3 cellular contexts compared by ENCODE assay signal in the genomic region with DNA sequence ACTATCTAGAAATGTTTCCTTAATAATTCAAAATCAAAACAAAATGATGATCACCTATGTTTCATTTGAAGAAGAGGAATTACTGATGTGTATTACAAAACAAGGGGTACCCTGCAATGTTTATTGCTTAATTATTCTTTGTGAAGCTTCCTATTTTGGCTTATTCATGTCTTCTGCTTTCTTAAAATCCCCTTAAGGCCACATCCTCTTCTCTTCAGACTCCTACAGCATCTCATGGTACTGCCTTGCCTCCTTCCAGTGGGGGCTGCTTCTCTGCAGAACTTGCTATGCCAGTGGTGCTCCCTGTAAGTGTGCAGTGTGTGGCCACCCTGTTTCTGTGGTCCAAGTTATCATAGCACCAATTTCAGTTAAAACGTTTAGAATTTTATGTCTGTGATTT.
TF ChIP-seq lines count a peak whose summit lies in the region.

No MANE protein-coding gene starts in this region.

TF ChIP-seq in SK-N-SH treated with all-trans-retinoic acid at 6 μM for 48 hours, 23 proteins besides CTCF, POLR2A, EP300 and RAD21 (continued from another document):
- TF ChIP-seq ARNTL (CRISPR knock-in tag; IDR thresholded peaks at IDR 0.05; ENCODE audit: borderline replicate concordance, low read depth), result no peak
- no peak for TF ChIP-seq ZNF8 (CRISPR knock-in tag; IDR thresholded peaks at IDR 0.05)
- TF ChIP-seq TCF4 (CRISPR knock-in tag; IDR thresholded peaks at IDR 0.05; ENCODE audit: borderline replicate concordance), result no peak
- no peak for TF ChIP-seq ISL1 (CRISPR knock-in tag; IDR thresholded peaks at IDR 0.05)
- TF ChIP-seq, protein P1, sequence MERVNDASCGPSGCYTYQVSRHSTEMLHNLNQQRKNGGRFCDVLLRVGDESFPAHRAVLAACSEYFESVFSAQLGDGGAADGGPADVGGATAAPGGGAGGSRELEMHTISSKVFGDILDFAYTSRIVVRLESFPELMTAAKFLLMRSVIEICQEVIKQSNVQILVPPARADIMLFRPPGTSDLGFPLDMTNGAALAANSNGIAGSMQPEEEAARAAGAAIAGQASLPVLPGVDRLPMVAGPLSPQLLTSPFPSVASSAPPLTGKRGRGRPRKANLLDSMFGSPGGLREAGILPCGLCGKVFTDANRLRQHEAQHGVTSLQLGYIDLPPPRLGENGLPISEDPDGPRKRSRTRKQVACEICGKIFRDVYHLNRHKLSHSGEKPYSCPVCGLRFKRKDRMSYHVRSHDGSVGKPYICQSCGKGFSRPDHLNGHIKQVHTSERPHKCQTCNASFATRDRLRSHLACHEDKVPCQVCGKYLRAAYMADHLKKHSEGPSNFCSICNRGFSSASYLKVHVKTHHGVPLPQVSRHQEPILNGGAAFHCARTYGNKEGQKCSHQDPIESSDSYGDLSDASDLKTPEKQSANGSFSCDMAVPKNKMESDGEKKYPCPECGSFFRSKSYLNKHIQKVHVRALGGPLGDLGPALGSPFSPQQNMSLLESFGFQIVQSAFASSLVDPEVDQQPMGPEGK (CRISPR knock-in tag; IDR thresholded peaks at IDR 0.05; ENCODE audit: borderline replicate concordance), result no peak
- no peak for TF ChIP-seq ZFP30 (CRISPR knock-in tag; IDR thresholded peaks at IDR 0.05)
- TF ChIP-seq BACH2 (CRISPR knock-in tag; IDR thresholded peaks at IDR 0.05; ENCODE audit: borderline replicate concordance), result no peak
- no peak for TF ChIP-seq CSDC2 (CRISPR knock-in tag; IDR thresholded peaks at IDR 0.05)

TF ChIP-seq in SK-N-SH, 30 proteins besides CTCF, POLR2A, EP300 and RAD21 (continued from another document):
- TF ChIP-seq, protein P2, sequence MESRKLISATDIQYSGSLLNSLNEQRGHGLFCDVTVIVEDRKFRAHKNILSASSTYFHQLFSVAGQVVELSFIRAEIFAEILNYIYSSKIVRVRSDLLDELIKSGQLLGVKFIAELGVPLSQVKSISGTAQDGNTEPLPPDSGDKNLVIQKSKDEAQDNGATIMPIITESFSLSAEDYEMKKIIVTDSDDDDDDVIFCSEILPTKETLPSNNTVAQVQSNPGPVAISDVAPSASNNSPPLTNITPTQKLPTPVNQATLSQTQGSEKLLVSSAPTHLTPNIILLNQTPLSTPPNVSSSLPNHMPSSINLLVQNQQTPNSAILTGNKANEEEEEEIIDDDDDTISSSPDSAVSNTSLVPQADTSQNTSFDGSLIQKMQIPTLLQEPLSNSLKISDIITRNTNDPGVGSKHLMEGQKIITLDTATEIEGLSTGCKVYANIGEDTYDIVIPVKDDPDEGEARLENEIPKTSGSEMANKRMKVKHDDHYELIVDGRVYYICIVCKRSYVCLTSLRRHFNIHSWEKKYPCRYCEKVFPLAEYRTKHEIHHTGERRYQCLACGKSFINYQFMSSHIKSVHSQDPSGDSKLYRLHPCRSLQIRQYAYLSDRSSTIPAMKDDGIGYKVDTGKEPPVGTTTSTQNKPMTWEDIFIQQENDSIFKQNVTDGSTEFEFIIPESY (IDR thresholded peaks at IDR 0.05; ENCODE audit: borderline replicate concordance, low read depth), result no peak
- TF ChIP-seq, protein P3, sequence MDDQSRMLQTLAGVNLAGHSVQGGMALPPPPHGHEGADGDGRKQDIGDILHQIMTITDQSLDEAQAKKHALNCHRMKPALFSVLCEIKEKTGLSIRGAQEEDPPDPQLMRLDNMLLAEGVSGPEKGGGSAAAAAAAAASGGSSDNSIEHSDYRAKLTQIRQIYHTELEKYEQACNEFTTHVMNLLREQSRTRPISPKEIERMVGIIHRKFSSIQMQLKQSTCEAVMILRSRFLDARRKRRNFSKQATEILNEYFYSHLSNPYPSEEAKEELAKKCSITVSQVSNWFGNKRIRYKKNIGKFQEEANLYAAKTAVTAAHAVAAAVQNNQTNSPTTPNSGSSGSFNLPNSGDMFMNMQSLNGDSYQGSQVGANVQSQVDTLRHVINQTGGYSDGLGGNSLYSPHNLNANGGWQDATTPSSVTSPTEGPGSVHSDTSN (IDR thresholded peaks at IDR 0.05), result no peak
- no peak for TF ChIP-seq EZH2phosphoT487 (IDR thresholded peaks at IDR 0.05; ENCODE audit: borderline replicate concordance, low read depth)
- no peak for TF ChIP-seq CHD2 (IDR thresholded peaks at IDR 0.05; ENCODE audit: low read length, partially characterized antibody)
- no peak for TF ChIP-seq ELF1 (IDR thresholded peaks at IDR 0.05)

TF ChIP-seq in GM23338, 12 proteins besides CTCF, POLR2A, EP300 and RAD21 (continued from another document):
- TF ChIP-seq, protein P4, sequence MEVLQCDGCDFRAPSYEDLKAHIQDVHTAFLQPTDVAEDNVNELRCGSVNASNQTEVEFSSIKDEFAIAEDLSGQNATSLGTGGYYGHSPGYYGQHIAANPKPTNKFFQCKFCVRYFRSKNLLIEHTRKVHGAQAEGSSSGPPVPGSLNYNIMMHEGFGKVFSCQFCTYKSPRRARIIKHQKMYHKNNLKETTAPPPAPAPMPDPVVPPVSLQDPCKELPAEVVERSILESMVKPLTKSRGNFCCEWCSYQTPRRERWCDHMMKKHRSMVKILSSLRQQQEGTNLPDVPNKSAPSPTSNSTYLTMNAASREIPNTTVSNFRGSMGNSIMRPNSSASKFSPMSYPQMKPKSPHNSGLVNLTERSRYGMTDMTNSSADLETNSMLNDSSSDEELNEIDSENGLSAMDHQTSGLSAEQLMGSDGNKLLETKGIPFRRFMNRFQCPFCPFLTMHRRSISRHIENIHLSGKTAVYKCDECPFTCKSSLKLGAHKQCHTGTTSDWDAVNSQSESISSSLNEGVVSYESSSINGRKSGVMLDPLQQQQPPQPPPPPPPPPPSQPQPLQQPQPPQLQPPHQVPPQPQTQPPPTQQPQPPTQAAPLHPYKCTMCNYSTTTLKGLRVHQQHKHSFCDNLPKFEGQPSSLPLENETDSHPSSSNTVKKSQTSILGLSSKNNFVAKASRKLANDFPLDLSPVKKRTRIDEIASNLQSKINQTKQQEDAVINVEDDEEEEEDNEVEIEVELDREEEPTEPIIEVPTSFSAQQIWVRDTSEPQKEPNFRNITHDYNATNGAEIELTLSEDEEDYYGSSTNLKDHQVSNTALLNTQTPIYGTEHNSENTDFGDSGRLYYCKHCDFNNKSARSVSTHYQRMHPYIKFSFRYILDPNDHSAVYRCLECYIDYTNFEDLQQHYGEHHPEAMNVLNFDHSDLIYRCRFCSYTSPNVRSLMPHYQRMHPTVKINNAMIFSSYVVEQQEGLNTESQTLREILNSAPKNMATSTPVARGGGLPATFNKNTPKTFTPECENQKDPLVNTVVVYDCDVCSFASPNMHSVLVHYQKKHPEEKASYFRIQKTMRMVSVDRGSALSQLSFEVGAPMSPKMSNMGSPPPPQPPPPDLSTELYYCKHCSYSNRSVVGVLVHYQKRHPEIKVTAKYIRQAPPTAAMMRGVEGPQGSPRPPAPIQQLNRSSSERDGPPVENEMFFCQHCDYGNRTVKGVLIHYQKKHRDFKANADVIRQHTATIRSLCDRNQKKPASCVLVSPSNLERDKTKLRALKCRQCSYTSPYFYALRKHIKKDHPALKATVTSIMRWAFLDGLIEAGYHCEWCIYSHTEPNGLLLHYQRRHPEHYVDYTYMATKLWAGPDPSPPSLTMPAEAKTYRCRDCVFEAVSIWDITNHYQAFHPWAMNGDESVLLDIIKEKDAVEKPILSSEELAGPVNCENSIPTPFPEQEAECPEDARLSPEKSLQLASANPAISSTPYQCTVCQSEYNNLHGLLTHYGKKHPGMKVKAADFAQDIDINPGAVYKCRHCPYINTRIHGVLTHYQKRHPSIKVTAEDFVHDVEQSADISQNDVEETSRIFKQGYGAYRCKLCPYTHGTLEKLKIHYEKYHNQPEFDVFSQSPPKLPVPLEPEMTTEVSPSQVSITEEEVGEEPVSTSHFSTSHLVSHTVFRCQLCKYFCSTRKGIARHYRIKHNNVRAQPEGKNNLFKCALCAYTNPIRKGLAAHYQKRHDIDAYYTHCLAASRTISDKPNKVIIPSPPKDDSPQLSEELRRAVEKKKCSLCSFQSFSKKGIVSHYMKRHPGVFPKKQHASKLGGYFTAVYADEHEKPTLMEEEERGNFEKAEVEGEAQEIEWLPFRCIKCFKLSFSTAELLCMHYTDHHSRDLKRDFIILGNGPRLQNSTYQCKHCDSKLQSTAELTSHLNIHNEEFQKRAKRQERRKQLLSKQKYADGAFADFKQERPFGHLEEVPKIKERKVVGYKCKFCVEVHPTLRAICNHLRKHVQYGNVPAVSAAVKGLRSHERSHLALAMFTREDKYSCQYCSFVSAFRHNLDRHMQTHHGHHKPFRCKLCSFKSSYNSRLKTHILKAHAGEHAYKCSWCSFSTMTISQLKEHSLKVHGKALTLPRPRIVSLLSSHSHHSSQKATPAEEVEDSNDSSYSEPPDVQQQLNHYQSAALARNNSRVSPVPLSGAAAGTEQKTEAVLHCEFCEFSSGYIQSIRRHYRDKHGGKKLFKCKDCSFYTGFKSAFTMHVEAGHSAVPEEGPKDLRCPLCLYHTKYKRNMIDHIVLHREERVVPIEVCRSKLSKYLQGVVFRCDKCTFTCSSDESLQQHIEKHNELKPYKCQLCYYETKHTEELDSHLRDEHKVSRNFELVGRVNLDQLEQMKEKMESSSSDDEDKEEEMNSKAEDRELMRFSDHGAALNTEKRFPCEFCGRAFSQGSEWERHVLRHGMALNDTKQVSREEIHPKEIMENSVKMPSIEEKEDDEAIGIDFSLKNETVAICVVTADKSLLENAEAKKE (CRISPR knock-in tag; IDR thresholded peaks at IDR 0.05), result no peak
